In the genomic region with DNA sequence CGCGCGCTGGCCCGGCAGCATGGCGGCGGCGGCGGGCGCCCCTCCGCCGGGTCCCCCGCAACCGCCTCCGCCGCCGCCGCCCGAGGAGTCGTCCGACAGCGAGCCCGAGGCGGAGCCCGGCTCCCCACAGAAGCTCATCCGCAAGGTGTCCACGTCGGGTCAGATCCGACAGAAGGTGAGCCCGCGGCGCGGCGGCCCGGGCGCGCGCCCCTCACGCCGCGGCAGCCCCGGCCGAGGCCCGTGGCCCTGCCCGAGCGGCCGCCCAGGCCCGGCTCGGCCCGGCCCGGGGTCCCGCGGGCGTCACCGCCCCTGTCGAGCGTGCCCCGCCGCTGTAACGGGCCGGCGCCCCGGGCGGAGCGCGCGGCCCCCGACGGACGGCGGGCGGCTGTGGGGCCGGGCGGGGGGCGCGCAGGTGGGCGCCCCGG, we compare ENCODE assay signal across 8 cellular contexts. TPM values are rescaled to one million over a fixed set of nuclear protein-coding genes. Genes with fewer than 3 reads are reported as not detected.
DNase-seq lines count a peak whose midpoint lies in the region; ATAC-seq and TF ChIP-seq lines count a peak whose summit lies in the region.

No MANE protein-coding gene starts in this region.

- no peaks in the 10 kb centered on the region for H3K36me3 ChIP-seq in lower lobe of right lung

- H3K4me3 ChIP-seq in lower lobe of right lung: peak overlapping the region; percentile 75

- TF ChIP-seq CTCF in VCaP (conservative IDR thresholded peaks at IDR 0.05) (no peak), lower lobe of right lung (IDR thresholded peaks at IDR 0.05) (no peak)

- no peaks in the 10 kb centered on the region for H3K27me3 ChIP-seq in lower lobe of right lung (ENCODE audit: low read depth)

- DNase-seq in lower lobe of right lung (no peak), NCI-H82 treated with DMSO at 0.1 percent for 48 hours (lab: John Stamatoyannopoulos, UW; ENCODE audit: unreplicated experiment) (no peak), NCI-H2029 (lab: John Stamatoyannopoulos, UW) (no peak), NCI-H510A treated with DMSO at 0.1 percent for 48 hours (lab: John Stamatoyannopoulos, UW) (no peak), NCI-H146 (lab: John Stamatoyannopoulos, UW) (no peak)

- H3K27ac ChIP-seq in VCaP: peak overlapping the region; percentile 82
- H3K27ac ChIP-seq in lower lobe of right lung: no peak overlapping the region

- H3K4me1 ChIP-seq in lower lobe of right lung: peaks cover 45% of the 10 kb centered on the region

- H3K9me3 ChIP-seq in lower lobe of right lung: no peaks in the 10 kb centered on the region

- ATAC-seq in GM18858 (IDR thresholded peaks at IDR 0.05; ENCODE audit: unreplicated experiment) (peak; percentile 14), HG02678 (IDR thresholded peaks at IDR 0.05; ENCODE audit: unreplicated experiment) (peak; percentile 11), lower lobe of right lung (peak; percentile 1 to 2)

- intact Hi-C loops in lower lobe of right lung (cut with DNase I): no loop called here

RNA-seq across cellular contexts. Expression of a gene that starts 0.2 kb away (rescaled TPM):
- total RNA-seq in lower lobe of right lung: 69.3 TPM

RNA-seq across cellular contexts. Expression of a gene that starts 46.9 kb away (rescaled TPM):
- not detected for total RNA-seq in lower lobe of right lung
